2 cellular contexts compared by ENCODE assay signal in genomic region chr16:29726845-29727379, GRCh38.
A peak's percentile ranks its signal among the peaks of the same experiment; 100 is the strongest.
TF ChIP-seq lines count a peak whose summit lies in the region.

No MANE protein-coding gene starts in this region.

TF ChIP-seq in HepG2, 621 proteins besides CTCF, POLR2A, EP300 and RAD21:
- TF ChIP-seq GABPB1 (CRISPR knock-in tag; IDR thresholded peaks at IDR 0.05) (peak; percentile 20; the same call in 1 of the 2 replicates), HNRNPK (IDR thresholded peaks at IDR 0.05; ENCODE audit: low read depth, low read length, poor library complexity, severe bottlenecking) (no peak), GABPA (IDR thresholded peaks at IDR 0.05; ENCODE audit: low read depth, low read length) (no peak), GABPA (CRISPR knock-in tag; IDR thresholded peaks at IDR 0.05; ENCODE audit: low read depth) (peak; percentile 56), ZNF513 (CRISPR knock-in tag; conservative IDR thresholded peaks at IDR 0.05) (no peak), LRRFIP1 (CRISPR knock-in tag; conservative IDR thresholded peaks at IDR 0.05) (no peak), NFKBIZ (CRISPR knock-in tag; IDR thresholded peaks at IDR 0.05) (no peak), THAP7 (CRISPR knock-in tag; IDR thresholded peaks at IDR 0.05) (no peak), DDIT3 (CRISPR knock-in tag; IDR thresholded peaks at IDR 0.05) (no peak), NFIC (IDR thresholded peaks at IDR 0.05; ENCODE audit: low read length) (no peak), NPAS2 (CRISPR knock-in tag; IDR thresholded peaks at IDR 0.05; ENCODE audit: borderline replicate concordance) (no peak)

TF ChIP-seq in H1, 55 proteins besides CTCF, POLR2A, EP300 and RAD21:
- TF ChIP-seq ATF3 (IDR thresholded peaks at IDR 0.05; ENCODE audit: insufficient read depth, low read depth, low read length) (no peak), CBX8 (IDR thresholded peaks at IDR 0.05; ENCODE audit: borderline replicate concordance, low read depth, low read length) (no peak), SIX5 (IDR thresholded peaks at IDR 0.05; ENCODE audit: low read depth, low read length) (no peak)
TF ChIP-seq in H1: peak in this region for 0.
